Comparison of ENCODE assay signal across 10 cellular contexts in genomic region chr17:83195330-83196087, GRCh38.
DNase-seq lines count a peak whose midpoint lies in the region; ATAC-seq and TF ChIP-seq lines count a peak whose summit lies in the region.
"Had no signal": no experiment of that assay in that cellular context is flagged by ENCODE, and none has a peak within 500 bp of the region (broad histone marks: within the 10 kb centered on the region; RNA-seq: fewer than 3 reads in every experiment).

No MANE protein-coding gene starts in this region.

- no peaks in the 10 kb centered on the region for H4K20me1 ChIP-seq in smooth muscle cell (ENCODE audit: low read depth)

- no peak overlapping the region for H3K4me2 ChIP-seq in smooth muscle cell

- H2AFZ ChIP-seq in smooth muscle cell (ENCODE audit: low read depth), result no peak overlapping the region

- H3K4me3 Mint-ChIP-seq in activated B cell treated with CpG ODN at 0.5 μM for 24 hours, result no peak overlapping the region

- H3K27me3 Mint-ChIP-seq in activated B cell treated with CpG ODN at 0.5 μM for 24 hours, result no peaks in the 10 kb centered on the region

- H3K9ac ChIP-seq in skeletal muscle tissue (ENCODE audit: low read depth in 1 of 3, low read length in 3 of 3) (peak overlapping the region in 1 of 3 donors; percentile 50), smooth muscle cell (ENCODE audit: low read depth) (no peak overlapping the region)

- POLR2A ChIA-PET in activated B cell treated with CpG ODN at 0.5 μM for 24 hours (lab: Charles Lee), result no interaction called here

- no peaks in the 10 kb centered on the region for H3F3A ChIP-seq in smooth muscle cell (ENCODE audit: low read depth)

- intact Hi-C loops in activated B cell treated with CpG ODN at 0.5 μM for 24 hours (cut with micrococcal nuclease) (no loop called here), Right ventricle myocardium inferior (cut with DNase I) (no loop called here)

- 89% methylated on average over 19 of the region's 21 CpGs for WGBS in smooth muscle cell (ENCODE audit: low lambda C conversion rate)

- H3K27ac Mint-ChIP-seq in activated B cell treated with CpG ODN at 0.5 μM for 24 hours, result no peak overlapping the region

- DNase-seq in ELR (ENCODE audit: low read depth) (peak; percentile 46), activated B cell treated with CpG ODN at 0.5 μM for 24 hours (peak; percentile 12), Right ventricle myocardium inferior (ENCODE audit: missing footprints) (peak; percentile 83), NK-92 (lab: John Stamatoyannopoulos, UW; ENCODE audit: unreplicated experiment) (no peak), amniotic stem cell (lab: John Stamatoyannopoulos, UW) (no peak), smooth muscle cell (lab: John Stamatoyannopoulos, UW; ENCODE audit: unreplicated experiment) (no peak)
- DNase-seq: colonic mucosa, NCI-H510A had no signal

- CTCF ChIA-PET in activated B cell treated with CpG ODN at 0.5 μM for 24 hours (lab: Charles Lee), result no interaction called here

- H3K36me3 ChIP-seq in skeletal muscle tissue (ENCODE audit: control insufficient read depth in 3 of 3, insufficient read depth in 3 of 3, low read length in 3 of 3) (no peaks in the 10 kb centered on the region), smooth muscle cell (ENCODE audit: low read depth) (no peaks in the 10 kb centered on the region)
- H3K36me3 ChIP-seq: colonic mucosa had no signal

- H3K4me1 ChIP-seq in skeletal muscle tissue (ENCODE audit: control insufficient read depth in 3 of 3, insufficient read depth in 3 of 3, low read length in 3 of 3) (peaks cover 23 to 49% (median 41%) of the 10 kb centered on the region in 3 donors), smooth muscle cell (ENCODE audit: low read depth) (peaks cover 3% of the 10 kb centered on the region)
- H3K4me1 ChIP-seq: colonic mucosa had no signal

- peaks cover 0 to 27% (median 2%) of the 10 kb centered on the region in 3 donors for H3K27me3 ChIP-seq in skeletal muscle tissue (ENCODE audit: control insufficient read depth in 3 of 3, insufficient read depth in 3 of 3, low read length in 3 of 3)
- no peaks in the 10 kb centered on the region for H3K27me3 ChIP-seq in smooth muscle cell (ENCODE audit: low read depth)
- H3K27me3 ChIP-seq: colonic mucosa had no signal

- no peaks in the 10 kb centered on the region for H3K79me2 ChIP-seq in smooth muscle cell (ENCODE audit: low read depth)

- H3K4me3 ChIP-seq in skeletal muscle tissue (ENCODE audit: low read length in 3 of 3), result no peak overlapping the region
- H3K4me3 ChIP-seq in smooth muscle cell, result no peak overlapping the region
- H3K4me3 ChIP-seq: colonic mucosa had no signal

- no peak for ATAC-seq in activated B cell treated with CpG ODN at 0.5 μM for 24 hours (ENCODE audit: low read depth)
- ATAC-seq in Right ventricle myocardium inferior, result peak; percentile 66
- ATAC-seq in GM21717 (IDR thresholded peaks at IDR 0.05; ENCODE audit: unreplicated experiment), result no peak

- H3K9me3 ChIP-seq in skeletal muscle tissue (ENCODE audit: control insufficient read depth in 3 of 3, low read length in 3 of 3) (no peaks in the 10 kb centered on the region), smooth muscle cell (replicated peaks; ENCODE audit: low read depth) (no peaks in the 10 kb centered on the region)
- H3K9me3 ChIP-seq: colonic mucosa had no signal

- H3K36me3 Mint-ChIP-seq in activated B cell treated with CpG ODN at 0.5 μM for 24 hours (ENCODE audit: low read depth), result no peaks in the 10 kb centered on the region

- TF ChIP-seq CTCF in activated B cell treated with CpG ODN at 0.5 μM for 24 hours (IDR thresholded peaks at IDR 0.05), result no peak
- TF ChIP-seq CTCF in smooth muscle cell (IDR thresholded peaks at IDR 0.05; ENCODE audit: borderline replicate concordance, insufficient read depth, poor library complexity, severe bottlenecking), result no peak

- peaks cover 27% of the 10 kb centered on the region for H3K4me1 Mint-ChIP-seq in activated B cell treated with CpG ODN at 0.5 μM for 24 hours

- H3K27ac ChIP-seq in skeletal muscle tissue (ENCODE audit: low read depth, low read length) (peak overlapping the region; percentile 32), smooth muscle cell (ENCODE audit: low read depth) (no peak overlapping the region)
- H3K27ac ChIP-seq: colonic mucosa had no signal

- H3K9me3 Mint-ChIP-seq in activated B cell treated with CpG ODN at 0.5 μM for 24 hours, result no peaks in the 10 kb centered on the region

Comparison
In these comparisons a context has a peak if more than half of its experiments do, and no peak if none do; other contexts are left out.
1. DNase-seq: peak in ELR (single experiment), activated B cell treated with CpG ODN at 0.5 μM for 24 hours (single experiment) and Right ventricle myocardium inferior (single experiment); none in NK-92 (single experiment), amniotic stem cell (single experiment) and smooth muscle cell (single experiment).